ENCODE assay signal across 15 cellular contexts in the genomic region with DNA sequence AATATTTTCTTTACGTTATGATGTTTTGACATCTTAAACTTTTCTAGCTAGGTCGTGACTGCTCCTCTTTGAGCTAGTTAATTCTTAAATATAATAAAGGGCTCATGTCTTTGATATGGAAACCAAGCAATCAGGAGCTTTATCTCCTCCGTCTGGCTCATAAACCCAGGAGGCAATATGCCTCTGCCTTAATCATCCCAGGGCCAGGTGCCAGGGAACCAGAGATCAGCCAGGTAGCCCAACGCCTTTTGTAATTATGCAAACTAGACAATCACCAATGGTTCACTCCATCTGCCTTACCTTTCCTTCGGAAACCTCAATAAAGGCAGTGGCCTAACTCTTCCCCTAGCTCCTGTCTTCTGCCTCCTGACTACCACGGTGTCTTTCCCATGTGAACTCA.
"Had no signal": no experiment of that assay in that cellular context is flagged by ENCODE, and none has a peak within 500 bp of the region (broad histone marks: within the 10 kb centered on the region; RNA-seq: fewer than 3 reads in every experiment).

No MANE protein-coding gene starts in this region.

- H3K27ac ChIP-seq: esophagus muscularis mucosa, lower lobe of right lung, neutrophil, uterus, WERI-Rb-1 had no signal

- H3K27me3 ChIP-seq: esophagus muscularis mucosa, neutrophil, uterus had no signal

- DNase-seq: activated CD4-positive, alpha-beta T cell treated with anti-CD3 and anti-CD28 coated beads for 4 hours; activated CD8-positive, alpha-beta memory T cell treated with anti-CD3 and anti-CD28 coated beads, Interleukin-2, amount 50 U/mL, for 4 hours; activated CD8-positive, alpha-beta T cell treated with anti-CD3 and anti-CD28 coated beads for 36 hours; activated gamma-delta T cell treated with Interleukin-2 at 50 U/mL for 16 hours; activated naive CD8-positive, alpha-beta T cell treated with anti-CD3 and anti-CD28 coated beads for 36 hours; activated T-cell treated with anti-CD3 and anti-CD28 coated beads, Interleukin-2, amount 50 U/mL, for 72 hours; hypothalamus; lower lobe of right lung; midbrain; naive B cell; posterior cingulate gyrus; uterus; WERI-Rb-1 had no signal

- H3K27ac Mint-ChIP-seq: activated CD8-positive, alpha-beta T cell treated with anti-CD3 and anti-CD28 coated beads for 36 hours; activated naive CD8-positive, alpha-beta T cell treated with anti-CD3 and anti-CD28 coated beads for 36 hours; activated T-cell treated with anti-CD3 and anti-CD28 coated beads, Interleukin-2, amount 50 U/mL, for 72 hours; naive B cell had no signal

- H3K9me3 Mint-ChIP-seq: activated CD8-positive, alpha-beta T cell treated with anti-CD3 and anti-CD28 coated beads for 36 hours; activated naive CD8-positive, alpha-beta T cell treated with anti-CD3 and anti-CD28 coated beads for 36 hours had no signal

- H3K4me1 ChIP-seq: esophagus muscularis mucosa, lower lobe of right lung, uterus had no signal

- H3K27me3 Mint-ChIP-seq: activated CD8-positive, alpha-beta T cell treated with anti-CD3 and anti-CD28 coated beads for 36 hours; activated naive CD8-positive, alpha-beta T cell treated with anti-CD3 and anti-CD28 coated beads for 36 hours; naive B cell had no signal

- H3K36me3 ChIP-seq: esophagus muscularis mucosa, lower lobe of right lung, neutrophil, uterus, WERI-Rb-1 had no signal

- H3K9me3 ChIP-seq: esophagus muscularis mucosa, lower lobe of right lung, neutrophil, uterus had no signal

- H3K36me3 Mint-ChIP-seq: activated naive CD8-positive, alpha-beta T cell treated with anti-CD3 and anti-CD28 coated beads for 36 hours; naive B cell had no signal

- H3K4me3 ChIP-seq: esophagus muscularis mucosa, lower lobe of right lung, uterus had no signal

- H3K4me3 Mint-ChIP-seq: activated CD8-positive, alpha-beta T cell treated with anti-CD3 and anti-CD28 coated beads for 36 hours; activated naive CD8-positive, alpha-beta T cell treated with anti-CD3 and anti-CD28 coated beads for 36 hours; activated T-cell treated with anti-CD3 and anti-CD28 coated beads, Interleukin-2, amount 50 U/mL, for 72 hours; naive B cell had no signal

- H3K4me1 Mint-ChIP-seq: activated naive CD8-positive, alpha-beta T cell treated with anti-CD3 and anti-CD28 coated beads for 36 hours; naive B cell had no signal

- ATAC-seq: activated CD8-positive, alpha-beta T cell treated with anti-CD3 and anti-CD28 coated beads for 36 hours; activated T-cell treated with anti-CD3 and anti-CD28 coated beads, Interleukin-2, amount 50 U/mL, for 72 hours; lower lobe of right lung had no signal
